ENCODE assay signal across 8 cellular contexts in the genomic region with DNA sequence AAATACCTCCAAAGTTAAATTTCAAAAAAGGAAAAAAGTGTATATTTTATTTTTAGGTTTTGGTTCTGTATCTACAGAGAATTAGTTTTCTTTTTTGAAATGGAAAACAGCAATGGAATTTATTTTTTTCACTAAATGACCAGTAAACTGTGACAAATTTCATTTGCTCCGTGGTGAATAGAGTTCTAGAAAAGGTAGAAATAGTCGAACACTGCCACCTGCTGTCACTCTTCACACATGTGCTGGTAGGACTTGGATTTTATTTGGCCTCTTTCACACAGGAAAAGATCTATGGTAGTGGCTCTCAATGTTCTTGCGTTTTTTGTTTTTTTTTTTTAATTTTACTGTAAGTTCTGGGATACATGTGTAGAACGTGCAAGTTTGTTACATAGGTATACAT.
DNase-seq lines count a peak whose midpoint lies in the region; ATAC-seq and TF ChIP-seq lines count a peak whose summit lies in the region.

No MANE protein-coding gene starts in this region.

- no peaks in the 10 kb centered on the region for H3K9me3 Mint-ChIP-seq in activated CD8-positive, alpha-beta T cell treated with anti-CD3 and anti-CD28 coated beads for 36 hours

- peak; percentile 68 for DNase-seq in NCI-H82 (lab: John Stamatoyannopoulos, UW)
- DNase-seq in NCI-H82 treated with DMSO at 0.1 percent for 48 hours (lab: John Stamatoyannopoulos, UW; ENCODE audit: unreplicated experiment) = no peak
- DNase-seq in HCEC 1CT = peak; percentile 67
- DNase-seq in NCI-H1694 (lab: John Stamatoyannopoulos, UW) = peak; percentile 59
- peak; percentile 58 for DNase-seq in activated CD8-positive, alpha-beta T cell treated with anti-CD3 and anti-CD28 coated beads for 36 hours
- no peak for DNase-seq in left ventricle myocardium superior
- DNase-seq in smooth muscle cell of the brain vasculature (ENCODE audit: low read depth, low spot score) = peak; percentile 53

- no peaks in the 10 kb centered on the region for H3K36me3 Mint-ChIP-seq in activated CD8-positive, alpha-beta T cell treated with anti-CD3 and anti-CD28 coated beads for 36 hours (ENCODE audit: low read depth)

- POLR2A ChIA-PET in activated CD8-positive, alpha-beta T cell treated with anti-CD3 and anti-CD28 coated beads for 36 hours (lab: Charles Lee) = no interaction called here

- intact Hi-C loops in activated CD8-positive, alpha-beta T cell treated with anti-CD3 and anti-CD28 coated beads for 36 hours (cut with micrococcal nuclease) = no loop called here
- intact Hi-C loops in left ventricle myocardium superior (cut with micrococcal nuclease) = loop anchor here (10.0 kb wide), 2 partner anchors 369 to 719 kb away; no protein-coding TSS in a partner anchor

- peaks cover 2% of the 10 kb centered on the region for H3K27me3 Mint-ChIP-seq in activated CD8-positive, alpha-beta T cell treated with anti-CD3 and anti-CD28 coated beads for 36 hours

- no peak overlapping the region for H3K4me3 Mint-ChIP-seq in activated CD8-positive, alpha-beta T cell treated with anti-CD3 and anti-CD28 coated beads for 36 hours

- H3K4me1 Mint-ChIP-seq in activated CD8-positive, alpha-beta T cell treated with anti-CD3 and anti-CD28 coated beads for 36 hours (ENCODE audit: low read depth) = no peaks in the 10 kb centered on the region

- CTCF ChIA-PET in activated CD8-positive, alpha-beta T cell treated with anti-CD3 and anti-CD28 coated beads for 36 hours (lab: Charles Lee) = no interaction called here

- no peak for ATAC-seq in activated CD8-positive, alpha-beta T cell treated with anti-CD3 and anti-CD28 coated beads for 36 hours
- ATAC-seq in left ventricle myocardium superior (peak; percentile 62), GM18909 (IDR thresholded peaks at IDR 0.05; ENCODE audit: poor library complexity, unreplicated experiment) (no peak)

- TF ChIP-seq CTCF in activated CD8-positive, alpha-beta T cell treated with anti-CD3 and anti-CD28 coated beads for 36 hours (IDR thresholded peaks at IDR 0.05) = peak; percentile 56

- no peak overlapping the region for H3K27ac Mint-ChIP-seq in activated CD8-positive, alpha-beta T cell treated with anti-CD3 and anti-CD28 coated beads for 36 hours

Comparison
In these comparisons a context has a peak if more than half of its experiments do, and no peak if none do; other contexts are left out.
1. DNase-seq: peak in NCI-H82 (single experiment), HCEC 1CT (single experiment), NCI-H1694 (single experiment), activated CD8-positive, alpha-beta T cell treated with anti-CD3 and anti-CD28 coated beads for 36 hours (single experiment) and smooth muscle cell of the brain vasculature (single experiment); none in NCI-H82 treated with DMSO at 0.1 percent for 48 hours (single experiment) and left ventricle myocardium superior (single experiment).